37 cellular contexts compared by ENCODE assay signal in genomic region chr13:74461011-74461410, GRCh38.
"Had no signal": no experiment of that assay in that cellular context is flagged by ENCODE, and none has a peak within 500 bp of the region (broad histone marks: within the 10 kb centered on the region; RNA-seq: fewer than 3 reads in every experiment).

No MANE protein-coding gene starts in this region.

- H3K27me3 ChIP-seq: adrenal gland, ascending aorta, body of pancreas, brain microvascular endothelial cell, breast epithelium, cardiac muscle cell had no signal

- H3K27ac ChIP-seq: adrenal gland, ascending aorta, body of pancreas, brain microvascular endothelial cell, breast epithelium, cardiac muscle cell had no signal

- H3K36me3 Mint-ChIP-seq: activated naive CD4-positive, alpha-beta T cell treated with anti-CD3 and anti-CD28 coated beads, Interleukin-2, amount 10 ng/mL, durations not matched to agents 7 days and 5 days; activated naive CD4-positive, alpha-beta T cell treated with anti-CD3 and anti-CD28 coated beads, Interleukin-2, amount 50 U/mL, for 24 hours; activated naive CD4-positive, alpha-beta T cell treated with anti-CD3 and anti-CD28 coated beads, Interleukin-2, amount 50 U/mL, for 72 hours; activated naive CD8-positive, alpha-beta T cell; activated naive CD8-positive, alpha-beta T cell treated with anti-CD3 and anti-CD28 coated beads for 36 hours; activated naive CD8-positive, alpha-beta T cell treated with anti-CD3 and anti-CD28 coated beads, Interleukin-2, amount 10 ng/mL, durations not matched to agents 7 days and 5 days; brain had no signal

- H3K27ac Mint-ChIP-seq: activated naive CD4-positive, alpha-beta T cell treated with anti-CD3 and anti-CD28 coated beads for 36 hours; activated naive CD4-positive, alpha-beta T cell treated with anti-CD3 and anti-CD28 coated beads, Interleukin-2, amount 10 ng/mL, durations not matched to agents 7 days and 5 days; activated naive CD4-positive, alpha-beta T cell treated with anti-CD3 and anti-CD28 coated beads, Interleukin-2, amount 50 U/mL, for 24 hours; activated naive CD4-positive, alpha-beta T cell treated with anti-CD3 and anti-CD28 coated beads, Interleukin-2, amount 50 U/mL, for 72 hours; activated naive CD8-positive, alpha-beta T cell; activated naive CD8-positive, alpha-beta T cell treated with anti-CD3 and anti-CD28 coated beads for 36 hours; activated naive CD8-positive, alpha-beta T cell treated with anti-CD3 and anti-CD28 coated beads, Interleukin-2, amount 10 ng/mL, durations not matched to agents 7 days and 5 days; activated naive CD8-positive, alpha-beta T cell treated with anti-CD3 and anti-CD28 coated beads, Interleukin-2, amount 50 U/mL, for 24 hours; activated T-cell treated with anti-CD3 and anti-CD28 coated beads, Interleukin-2, amount 50 U/mL, for 24 hours; activated T-cell treated with anti-CD3 and anti-CD28 coated beads, Interleukin-2, amount 50 U/mL, for 72 hours; activated T-helper 1 cell treated with anti-CD3 and anti-CD28 coated beads, Interleukin-12 subunit alpha, Interleukin-12 subunit beta, Interleukin-2, Interleukin-4 antibody, amounts not matched to agents 30 ng/mL and 10 ng/mL and 1 ng/mL, durations not matched to agents 14 hours and 24 hours and 36 hours; activated T-helper 17 cell treated with anti-CD3 and anti-CD28 coated beads, Interleukin-2, amount 50 U/mL, for 72 hours; activated T-helper 2 cell treated with anti-CD3 and anti-CD28 coated beads, Interferon-gamma antibody, Interleukin-2, Interleukin-4, amounts not matched to agents 10 μg/mL and 5 μg/mL and 100 μg/mL, durations not matched to agents 14 hours and 24 hours and 36 hours; brain had no signal

- H3K4me1 Mint-ChIP-seq: activated naive CD4-positive, alpha-beta T cell treated with anti-CD3 and anti-CD28 coated beads, Interleukin-2, amount 10 ng/mL, durations not matched to agents 7 days and 5 days; activated naive CD4-positive, alpha-beta T cell treated with anti-CD3 and anti-CD28 coated beads, Interleukin-2, amount 50 U/mL, for 24 hours; activated naive CD8-positive, alpha-beta T cell treated with anti-CD3 and anti-CD28 coated beads for 36 hours; activated naive CD8-positive, alpha-beta T cell treated with anti-CD3 and anti-CD28 coated beads, Interleukin-2, amount 10 ng/mL, durations not matched to agents 7 days and 5 days; activated naive CD8-positive, alpha-beta T cell treated with anti-CD3 and anti-CD28 coated beads, Interleukin-2, amount 50 U/mL, for 24 hours; activated T-helper 17 cell treated with anti-CD3 and anti-CD28 coated beads, Interleukin-2, amount 50 U/mL, for 72 hours; central memory CD8-positive, alpha-beta T cell had no signal

- ATAC-seq: activated naive CD4-positive, alpha-beta T cell treated with anti-CD3 and anti-CD28 coated beads, Interleukin-2, amount 50 U/mL, for 72 hours; activated naive CD8-positive, alpha-beta T cell treated with anti-CD3 and anti-CD28 coated beads, Interleukin-2, amount 50 U/mL, for 24 hours; activated T-cell treated with anti-CD3 and anti-CD28 coated beads, Interleukin-2, amount 50 U/mL, for 4 hours; activated T-cell treated with anti-CD3 and anti-CD28 coated beads, Interleukin-2, amount 50 U/mL, for 72 hours; activated T-helper 17 cell treated with anti-CD3 and anti-CD28 coated beads, Interleukin-2, amount 50 U/mL, for 72 hours; body of pancreas had no signal

- H3K4me3 Mint-ChIP-seq: activated naive CD4-positive, alpha-beta T cell treated with anti-CD3 and anti-CD28 coated beads for 36 hours; activated naive CD4-positive, alpha-beta T cell treated with anti-CD3 and anti-CD28 coated beads, Interleukin-2, amount 10 ng/mL, durations not matched to agents 7 days and 5 days; activated naive CD4-positive, alpha-beta T cell treated with anti-CD3 and anti-CD28 coated beads, Interleukin-2, amount 50 U/mL, for 24 hours; activated naive CD8-positive, alpha-beta T cell; activated naive CD8-positive, alpha-beta T cell treated with anti-CD3 and anti-CD28 coated beads for 36 hours; activated naive CD8-positive, alpha-beta T cell treated with anti-CD3 and anti-CD28 coated beads, Interleukin-2, amount 10 ng/mL, durations not matched to agents 7 days and 5 days; activated naive CD8-positive, alpha-beta T cell treated with anti-CD3 and anti-CD28 coated beads, Interleukin-2, amount 50 U/mL, for 24 hours; activated T-cell treated with anti-CD3 and anti-CD28 coated beads, Interleukin-2, amount 50 U/mL, for 24 hours; activated T-cell treated with anti-CD3 and anti-CD28 coated beads, Interleukin-2, amount 50 U/mL, for 4 hours; activated T-cell treated with anti-CD3 and anti-CD28 coated beads, Interleukin-2, amount 50 U/mL, for 72 hours; activated T-helper 1 cell treated with anti-CD3 and anti-CD28 coated beads, Interleukin-12 subunit alpha, Interleukin-12 subunit beta, Interleukin-2, Interleukin-4 antibody, amounts not matched to agents 30 ng/mL and 10 ng/mL and 1 ng/mL, durations not matched to agents 14 hours and 24 hours and 36 hours; activated T-helper 17 cell treated with anti-CD3 and anti-CD28 coated beads, Interleukin-2, amount 50 U/mL, for 72 hours; brain; central memory CD8-positive, alpha-beta T cell had no signal

- H3K9me3 Mint-ChIP-seq: activated naive CD4-positive, alpha-beta T cell treated with anti-CD3 and anti-CD28 coated beads for 36 hours; activated naive CD4-positive, alpha-beta T cell treated with anti-CD3 and anti-CD28 coated beads, Interleukin-2, amount 10 ng/mL, durations not matched to agents 7 days and 5 days; activated naive CD4-positive, alpha-beta T cell treated with anti-CD3 and anti-CD28 coated beads, Interleukin-2, amount 50 U/mL, for 24 hours; activated naive CD4-positive, alpha-beta T cell treated with anti-CD3 and anti-CD28 coated beads, Interleukin-2, amount 50 U/mL, for 72 hours; activated naive CD8-positive, alpha-beta T cell treated with anti-CD3 and anti-CD28 coated beads for 36 hours; activated naive CD8-positive, alpha-beta T cell treated with anti-CD3 and anti-CD28 coated beads, Interleukin-2, amount 10 ng/mL, durations not matched to agents 7 days and 5 days; activated naive CD8-positive, alpha-beta T cell treated with anti-CD3 and anti-CD28 coated beads, Interleukin-2, amount 50 U/mL, for 24 hours; activated T-cell treated with anti-CD3 and anti-CD28 coated beads, Interleukin-2, amount 50 U/mL, for 24 hours; activated T-cell treated with anti-CD3 and anti-CD28 coated beads, Interleukin-2, amount 50 U/mL, for 4 hours; activated T-cell treated with anti-CD3 and anti-CD28 coated beads, Interleukin-2, amount 50 U/mL, for 72 hours; activated T-helper 1 cell treated with anti-CD3 and anti-CD28 coated beads, Interleukin-12 subunit alpha, Interleukin-12 subunit beta, Interleukin-2, Interleukin-4 antibody, amounts not matched to agents 30 ng/mL and 10 ng/mL and 1 ng/mL, durations not matched to agents 14 hours and 24 hours and 36 hours; activated T-helper 17 cell treated with anti-CD3 and anti-CD28 coated beads, Interleukin-2, amount 50 U/mL, for 72 hours; activated T-helper 2 cell treated with anti-CD3 and anti-CD28 coated beads, Interferon-gamma antibody, Interleukin-2, Interleukin-4, amounts not matched to agents 10 μg/mL and 5 μg/mL and 100 μg/mL, durations not matched to agents 14 hours and 24 hours and 36 hours; central memory CD8-positive, alpha-beta T cell had no signal

- H3K9me3 ChIP-seq: adrenal gland, ascending aorta, body of pancreas, breast epithelium had no signal

- DNase-seq: activated effector memory CD4-positive, alpha-beta T cell treated with anti-CD3 and anti-CD28 coated beads, Interleukin-2, amount 50 U/mL, for 16 hours; activated effector memory CD4-positive, alpha-beta T cell treated with Interleukin-2 at 50 U/mL for 16 hours; activated gamma-delta T cell; activated gamma-delta T cell treated with Interleukin-2 at 50 U/mL for 16 hours; activated naive CD4-positive, alpha-beta T cell; activated naive CD4-positive, alpha-beta T cell treated with anti-CD3 and anti-CD28 coated beads for 36 hours; activated naive CD4-positive, alpha-beta T cell treated with anti-CD3 and anti-CD28 coated beads, Interleukin-2, amount 10 ng/mL, durations not matched to agents 7 days and 5 days; activated naive CD4-positive, alpha-beta T cell treated with anti-CD3 and anti-CD28 coated beads, Interleukin-2, amount 50 U/mL, for 16 hours; activated naive CD4-positive, alpha-beta T cell treated with Interleukin-2 at 50 U/mL for 16 hours; activated naive CD8-positive, alpha-beta T cell treated with anti-CD3 and anti-CD28 coated beads for 36 hours; activated naive CD8-positive, alpha-beta T cell treated with anti-CD3 and anti-CD28 coated beads, Interleukin-2, amount 10 ng/mL, durations not matched to agents 7 days and 5 days; activated naive CD8-positive, alpha-beta T cell treated with anti-CD3 and anti-CD28 coated beads, Interleukin-2, amount 50 U/mL, for 24 hours; activated T-cell treated with anti-CD3 and anti-CD28 coated beads, Interleukin-2, amount 50 U/mL, for 24 hours; activated T-cell treated with anti-CD3 and anti-CD28 coated beads, Interleukin-2, amount 50 U/mL, for 4 hours; activated T-cell treated with anti-CD3 and anti-CD28 coated beads, Interleukin-2, amount 50 U/mL, for 48 hours; activated T-cell treated with anti-CD3 and anti-CD28 coated beads, Interleukin-2, amount 50 U/mL, for 72 hours; adrenal gland; amniotic stem cell; amygdala; anterior cingulate cortex; aorta; body of pancreas; brain microvascular endothelial cell; caudate nucleus; central memory CD4-positive, alpha-beta T cell; cerebellar nuclear complex had no signal
